In genomic region chr1:155255243-155256100, GRCh38 we compare ENCODE assay signal across 8 cellular contexts. TPM values are rescaled to one million over a fixed set of nuclear protein-coding genes. Genes with fewer than 3 reads are reported as not detected.
DNase-seq lines count a peak whose midpoint lies in the region; ATAC-seq, FAIRE-seq and TF ChIP-seq lines count a peak whose summit lies in the region.

TSS of gene ENTREP3 (minus strand) at chr1:155255483. CDS start at chr1:155254877, 606 bp downstream.

- no peaks in the 10 kb centered on the region for H3K27me3 Mint-ChIP-seq in mesothelial cell of epicardium (ENCODE audit: low read depth)

- dilution Hi-C loops in endothelial cell of umbilical vein (cut with MboI; ENCODE audit: extremely low pct_ligation_motif_present, low sequenced_read_pairs) = no loop called here

- H3K4me3 Mint-ChIP-seq in mesothelial cell of epicardium = peak within 1 kb of the TSS; percentile 75

- BruUV-seq in endothelial cell of umbilical vein (replicated peaks; lab: Mats Ljungman, UMichigan) = TSS peak; percentile 30

- H3K36me3 ChIP-seq in OCI-LY1 (ENCODE audit: insufficient read depth, low read length) = peaks cover 21% of the 10 kb centered on the region; the same call in 1 of the 2 replicates
- peaks cover 3 to 11% of the 10 kb centered on the region in 2 experiments for H3K36me3 ChIP-seq in endothelial cell of umbilical vein (ENCODE audit: control insufficient read depth in 2 of 2, extremely low read depth in 1 of 2, insufficient read depth in 2 of 2, low read length in 2 of 2)

- POLR2A ChIA-PET in endothelial cell of umbilical vein (lab: Charles Lee) = interaction anchor here (0.5 to 0.6 kb wide), 2 partner anchors 9 to 68 kb away, joined by 4 read pairs; no protein-coding TSS in a partner anchor

- H3K4me2 ChIP-seq in OCI-LY1 (ENCODE audit: low read length) = peak within 1 kb of the TSS; percentile 86
- H3K4me2 ChIP-seq in endothelial cell of umbilical vein (ENCODE audit: insufficient read depth, low read length) = peak within 1 kb of the TSS; percentile 76

- peak; percentile 96 for FAIRE-seq in endothelial cell of umbilical vein (lab: Jason Lieb, UNC)

- H3K27ac ChIP-seq in 22Rv1 = peak within 1 kb of the TSS; percentile 70
- peak within 1 kb of the TSS; percentile 57 for H3K27ac ChIP-seq in OCI-LY1 (ENCODE audit: low read depth, low read length, poor library complexity, severe bottlenecking)
- H3K27ac ChIP-seq in endothelial cell of umbilical vein (ENCODE audit: insufficient read depth, low read depth, low read length) = peak within 1 kb of the TSS; percentile 66

- no peaks in the 10 kb centered on the region for H3K9me1 ChIP-seq in endothelial cell of umbilical vein (replicated peaks; ENCODE audit: control insufficient read depth, extremely low read depth, insufficient read depth, low read length)

- H3K79me2 ChIP-seq in OCI-LY1 (ENCODE audit: insufficient read depth, low read length) (no peaks in the 10 kb centered on the region), endothelial cell of umbilical vein (ENCODE audit: control insufficient read depth, insufficient read depth, low read length) (peaks cover 13% of the 10 kb centered on the region)

- TF ChIP-seq POLR2A in endothelial cell of umbilical vein (IDR thresholded peaks at IDR 0.05; ENCODE audit: low read depth, low read length) = peak; percentile 86

- H3K27me3 ChIP-seq in OCI-LY1 (ENCODE audit: insufficient read depth, low read length) (no peaks in the 10 kb centered on the region), endothelial cell of umbilical vein (ENCODE audit: control insufficient read depth in 2 of 2, insufficient read depth in 2 of 2, low read length in 2 of 2) (no peaks in the 10 kb centered on the region)

- no peaks in the 10 kb centered on the region for H3K9me2 ChIP-seq in OCI-LY1 (ENCODE audit: low read depth, low read length)

- intact Hi-C loops in endothelial cell of umbilical vein (cut with micrococcal nuclease) = loop anchor here (2.0 to 10.0 kb wide), 2 partner anchors 17 to 309 kb away; partner anchors contain the start of genes ASH1L and CLK2

- H3K4me1 ChIP-seq in OCI-LY1 (ENCODE audit: insufficient read depth, low read length, severe bottlenecking) (peaks cover 34% of the 10 kb centered on the region), endothelial cell of umbilical vein (ENCODE audit: control insufficient read depth, extremely low read depth, insufficient read depth, low read length) (peaks cover 27% of the 10 kb centered on the region)

- H3F3A ChIP-seq in OCI-LY1 (ENCODE audit: insufficient read depth, low read length) = no peaks in the 10 kb centered on the region

- peaks cover 30% of the 10 kb centered on the region for H3K4me1 Mint-ChIP-seq in mesothelial cell of epicardium

- H2AFZ ChIP-seq in OCI-LY1 (ENCODE audit: low read length) (no peak within 1 kb of the TSS), endothelial cell of umbilical vein (ENCODE audit: low read depth, low read length) (peak within 1 kb of the TSS; percentile 80)

- H3K9ac ChIP-seq in OCI-LY1 (ENCODE audit: low read length) = peak within 1 kb of the TSS; percentile 68
- peak within 1 kb of the TSS; percentile 77 for H3K9ac ChIP-seq in endothelial cell of umbilical vein (replicated peaks; ENCODE audit: extremely low read depth, insufficient read depth, low read length)

- H3K4me3 ChIP-seq in OCI-LY1 (ENCODE audit: low read depth, low read length, poor library complexity, severe bottlenecking) = peak within 1 kb of the TSS; percentile 72
- H3K4me3 ChIP-seq in endothelial cell of umbilical vein (replicated peaks in 1 of 3; ENCODE audit: insufficient read depth in 1 of 3, low read depth in 1 of 3, low read length in 3 of 3) = peak within 1 kb of the TSS; percentile 29 to 77 (median 57)

- H3K9me3 Mint-ChIP-seq in mesothelial cell of epicardium = no peaks in the 10 kb centered on the region

- TF ChIP-seq CTCF in 22Rv1 (IDR thresholded peaks at IDR 0.05) = no peak
- TF ChIP-seq CTCF in OCI-LY1 (IDR thresholded peaks at IDR 0.05; ENCODE audit: low read length) = no peak
- no peak for TF ChIP-seq CTCF in endothelial cell of umbilical vein (IDR thresholded peaks at IDR 0.05; ENCODE audit: extremely low read depth in 1 of 2, insufficient read depth in 1 of 2, low read depth in 1 of 2, low read length in 2 of 2)
- TF ChIP-seq CTCF in mesothelial cell of epicardium (IDR thresholded peaks at IDR 0.05; ENCODE audit: unreplicated experiment) = peak; percentile 16

- peak in 57 of 76 experiments; percentile 8 to 74 (median 47) for DNase-seq in HUDEP-2 (lab: John Stamatoyannopoulos, UW; ENCODE audit: unreplicated experiment in 76 of 76)
- DNase-seq in activated T-cell treated with anti-CD3 and anti-CD28 coated beads for 24 hours (ENCODE audit: low read depth) = peak; percentile 74
- peak; percentile 90 for DNase-seq in endothelial cell of umbilical vein (ENCODE audit: low read depth, low spot score)
- DNase-seq in mesothelial cell of epicardium (ENCODE audit: low spot score in 2 of 2, unreplicated experiment in 2 of 2) = peak; percentile 81 to 93
- DNase-seq in stimulated activated CD8-positive, alpha-beta memory T cell treated with anti-CD3 and anti-CD28 coated beads, Interleukin-2, amount 100 ng/mL, for 1 hour (ENCODE audit: low read depth in 2 of 2) = peak; percentile 46 to 49

- no peaks in the 10 kb centered on the region for H3K9me3 ChIP-seq in OCI-LY1 (ENCODE audit: low read length)
- no peaks in the 10 kb centered on the region for H3K9me3 ChIP-seq in endothelial cell of umbilical vein (replicated peaks; ENCODE audit: control insufficient read depth, insufficient read depth, low read length)

- peak within 1 kb of the TSS; percentile 93 for H3K27ac Mint-ChIP-seq in mesothelial cell of epicardium

- peaks cover 18% of the 10 kb centered on the region for H3K36me3 Mint-ChIP-seq in mesothelial cell of epicardium

- ATAC-seq in GM18511 (IDR thresholded peaks at IDR 0.05; ENCODE audit: unreplicated experiment) = peak; percentile 60

- CTCF ChIA-PET in endothelial cell of umbilical vein (lab: Charles Lee) = interaction anchor here (1.1 kb wide), 1 partner anchor 11 kb away, joined by 5 read pairs; no protein-coding TSS in a partner anchor

- H4K20me1 ChIP-seq in OCI-LY1 (ENCODE audit: insufficient read depth, low read length) = no peaks in the 10 kb centered on the region
- no peaks in the 10 kb centered on the region for H4K20me1 ChIP-seq in endothelial cell of umbilical vein (replicated peaks; ENCODE audit: control insufficient read depth, extremely low read depth, insufficient read depth, low read length)

TF ChIP-seq in endothelial cell of umbilical vein, 7 proteins besides CTCF, POLR2A, EP300 and RAD21:
- TF ChIP-seq POLR2AphosphoS5 (IDR thresholded peaks at IDR 0.05; ENCODE audit: insufficient read depth, low read depth, low read length) (peak; percentile 89), JUN (IDR thresholded peaks at IDR 0.05; ENCODE audit: borderline replicate concordance, insufficient read depth, insufficient read length, low read depth) (no peak), FOS (IDR thresholded peaks at IDR 0.05; ENCODE audit: borderline replicate concordance, insufficient read depth, low read length) (no peak), GATA2 (IDR thresholded peaks at IDR 0.05; ENCODE audit: insufficient read depth, insufficient read length, low read depth, low read length) (no peak), MYC (IDR thresholded peaks at IDR 0.05; ENCODE audit: low read depth, low read length) (peak; percentile 42), MAX (IDR thresholded peaks at IDR 0.05; ENCODE audit: insufficient read depth, insufficient read length) (no peak), EZH2 (IDR thresholded peaks at IDR 0.05; ENCODE audit: borderline replicate concordance, low read depth, low read length, severe bottlenecking) (no peak)

RNA-seq across cellular contexts. Expression of gene ENTREP3, which starts in this region (rescaled TPM):
- total RNA-seq in endothelial cell of umbilical vein (61.8 and 62.7 TPM in 2 replicates), mesothelial cell of epicardium (51.9 to 56.1 TPM (median 56.0 TPM) in 3 replicates)
- 26.6 and 27.4 TPM in 2 replicates for polyA plus RNA-seq in endothelial cell of umbilical vein
- polyA plus RNA-seq in endothelial cell of umbilical vein (2011; cell fraction: cytosol; rRNA removed) = 20.3 and 26.1 TPM in 2 replicates
- 23.2 and 24.1 TPM in 2 replicates for polyA plus RNA-seq in endothelial cell of umbilical vein (2011; cell fraction: nucleus; rRNA removed)
- 36.0 and 43.1 TPM in 2 replicates for polyA plus RNA-seq in endothelial cell of umbilical vein (2012)
- polyA minus RNA-seq in endothelial cell of umbilical vein = 12.0 and 12.6 TPM in 2 replicates
- polyA minus RNA-seq in endothelial cell of umbilical vein (2011; cell fraction: cytosol; rRNA and poly(A)+ RNA removed) = 15.0 TPM
- polyA minus RNA-seq in endothelial cell of umbilical vein (2011; cell fraction: nucleus; rRNA and poly(A)+ RNA removed) = 7.2 and 7.4 TPM in 2 replicates

Comparison
In these comparisons a context has a peak if more than half of its experiments do, and no peak if none do; other contexts are left out.
1. Peak in every context shown above with its lines: DNase-seq, ATAC-seq, H3K4me3 ChIP-seq and H3K27ac ChIP-seq.